ENCODE assay signal across 8 cellular contexts in genomic region chr4:165131247-165131832, GRCh38. TPM values are rescaled to one million over a fixed set of nuclear protein-coding genes. Genes with fewer than 3 reads are reported as not detected.
A peak's percentile ranks its signal among the peaks of the same experiment; 100 is the strongest.
DNase-seq lines count a peak whose midpoint lies in the region; ATAC-seq and TF ChIP-seq lines count a peak whose summit lies in the region.

No MANE protein-coding gene starts in this region.

- peaks cover 33% of the 10 kb centered on the region for H3K4me1 ChIP-seq in OCI-LY3 (ENCODE audit: low read length)

- no peak overlapping the region for H3K4me3 ChIP-seq in OCI-LY3 (ENCODE audit: low read length)

- H3K27ac Mint-ChIP-seq in neural crest cell (ENCODE audit: unreplicated experiment), result no peak overlapping the region

- H3K36me3 Mint-ChIP-seq in neural crest cell (ENCODE audit: low read depth), result no peaks in the 10 kb centered on the region

- H3K4me3 Mint-ChIP-seq in neural crest cell, result no peak overlapping the region

- H3K4me2 ChIP-seq in OCI-LY3 (ENCODE audit: low read length), result peak overlapping the region; percentile 45; the same call in 1 of the 2 replicates

- no peaks in the 10 kb centered on the region for H3K27me3 ChIP-seq in OCI-LY3 (ENCODE audit: low read depth, low read length)

- peak; percentile 77 for ATAC-seq in GM21360 (IDR thresholded peaks at IDR 0.05; ENCODE audit: unreplicated experiment)

- no peaks in the 10 kb centered on the region for H4K20me1 ChIP-seq in OCI-LY3 (ENCODE audit: insufficient read depth, low read length)

- TF ChIP-seq CTCF in OCI-LY3 (IDR thresholded peaks at IDR 0.05; ENCODE audit: low read depth, low read length) (peak; percentile 100), neural crest cell (conservative IDR thresholded peaks at IDR 0.05) (peak; percentile 90)

- H3K9ac ChIP-seq in OCI-LY3 (ENCODE audit: low read length), result no peak overlapping the region

- no peak overlapping the region for H2AFZ ChIP-seq in OCI-LY3 (ENCODE audit: low read depth, low read length)

- H3K27me3 Mint-ChIP-seq in neural crest cell (ENCODE audit: low read depth), result peaks cover 2% of the 10 kb centered on the region

- no peaks in the 10 kb centered on the region for H3K4me1 Mint-ChIP-seq in neural crest cell

- no peaks in the 10 kb centered on the region for H3K9me3 ChIP-seq in OCI-LY3 (ENCODE audit: insufficient read depth, low read length)

- H3K9me3 Mint-ChIP-seq in neural crest cell, result peaks cover 3% of the 10 kb centered on the region

- no peak overlapping the region for H3K27ac ChIP-seq in OCI-LY3 (ENCODE audit: low read length)
- no peak overlapping the region for H3K27ac ChIP-seq in substantia nigra (ENCODE audit: low read depth, low read length, poor library complexity, severe bottlenecking)

- H3K36me3 ChIP-seq in OCI-LY3 (replicated peaks; ENCODE audit: low read depth, low read length), result no peaks in the 10 kb centered on the region

- DNase-seq in D341Med (ENCODE audit: low spot score) (peak; percentile 65), HT-29 (ENCODE audit: low spot score) (peak; percentile 69), activated T-cell treated with anti-CD3 and anti-CD28 coated beads for 24 hours (ENCODE audit: low read depth) (peak; percentile 70), fibroblast of gingiva (ENCODE audit: low read depth) (peak; percentile 32), neural crest cell (ENCODE audit: low read depth, low spot score) (peak; percentile 90), substantia nigra (lab: John Stamatoyannopoulos, UW) (peak in 40 of 49 donors; percentile 1 to 73 (median 44))

- no peaks in the 10 kb centered on the region for H3K79me2 ChIP-seq in OCI-LY3 (ENCODE audit: low read length)

RNA-seq across cellular contexts. Expression of gene TMEM192, which starts 18.7 kb away (rescaled TPM):
- total RNA-seq in HT-29 (2014; rRNA removed; shearing (Covaris generic)), result 3.3 and 4.0 TPM in 2 replicates
- total RNA-seq in neural crest cell, result 14.3 and 15.1 TPM in 2 replicates

Comparison
In these comparisons a context has a peak if more than half of its experiments do, and no peak if none do; other contexts are left out.
1. DNase-seq: peak in every context shown above with its lines; median percentile 90 in neural crest cell; 70 in activated T-cell treated with anti-CD3 and anti-CD28 coated beads for 24 hours; 69 in HT-29; 65 in D341Med; 44 in substantia nigra; 32 in fibroblast of gingiva.